In the genomic region with DNA sequence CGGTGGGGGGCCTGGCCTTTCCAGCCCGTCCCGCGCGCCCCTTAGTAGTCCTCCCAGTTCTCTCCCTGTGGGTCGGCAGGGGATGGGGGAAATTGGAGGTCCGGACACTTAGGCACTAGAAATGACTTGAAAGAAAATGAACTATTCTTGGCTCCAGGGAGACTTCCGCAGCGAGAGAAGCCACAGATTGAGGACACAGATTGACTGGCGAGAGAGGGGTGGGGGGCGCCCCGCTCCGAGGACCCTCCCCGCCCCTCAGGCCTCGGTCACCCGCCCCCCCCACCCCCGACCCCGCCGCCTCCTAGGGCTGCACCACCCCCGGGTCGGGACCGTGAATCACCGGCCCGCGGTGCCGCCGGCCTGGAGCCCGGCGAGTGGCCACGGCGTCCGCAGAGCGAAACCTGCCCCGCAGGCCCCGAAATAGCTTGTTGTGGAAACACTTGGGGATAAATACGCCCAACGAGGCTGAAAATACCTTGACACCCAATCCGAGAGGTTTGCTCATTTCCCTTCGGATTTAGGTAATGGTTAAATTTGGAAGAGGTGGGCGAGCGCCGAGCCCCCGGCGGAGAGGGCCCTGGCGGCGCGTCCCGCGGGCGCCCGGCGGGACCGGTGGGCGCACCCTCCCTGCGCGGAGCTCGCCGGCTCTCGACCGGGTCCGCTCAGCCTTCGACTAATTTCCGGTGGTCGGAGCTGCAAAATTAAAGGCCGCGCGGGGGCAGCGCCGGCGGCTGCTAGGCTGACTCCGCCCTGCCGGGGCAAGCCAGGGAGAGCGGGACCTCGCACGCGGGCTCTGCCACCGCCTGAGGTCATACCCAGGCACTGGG, we compare ENCODE assay signal across 8 cellular contexts. TPM values are rescaled to one million over a fixed set of nuclear protein-coding genes. Genes with fewer than 3 reads are reported as not detected.
DNase-seq lines count a peak whose midpoint lies in the region; ATAC-seq and TF ChIP-seq lines count a peak whose summit lies in the region.

A gene (minus strand): TSS at position 675 of the 827 bp plus-strand sequence. CDS start 3,438 bp downstream, outside the sequence.

- H3K4me1 Mint-ChIP-seq in Calu3 (ENCODE audit: low read depth, unreplicated experiment) = peaks cover 11% of the 10 kb centered on the region
- H3K4me1 Mint-ChIP-seq in activated CD4-positive, alpha-beta T cell treated with anti-CD3 and anti-CD28 coated beads, Interleukin-2, amount 10 ng/mL, durations not matched to agents 7 days and 5 days = peaks cover 48% of the 10 kb centered on the region
- H3K4me1 Mint-ChIP-seq in endodermal cell = peaks cover 24% of the 10 kb centered on the region
- H3K4me1 Mint-ChIP-seq in nephron = peaks cover 31% of the 10 kb centered on the region

- ATAC-seq in GM21367 (IDR thresholded peaks at IDR 0.05; ENCODE audit: unreplicated experiment) = peak; percentile 31

- peak within 1 kb of the TSS; percentile 75 for H3K4me3 Mint-ChIP-seq in Calu3 (ENCODE audit: low read depth, unreplicated experiment)
- peak within 1 kb of the TSS; percentile 82 for H3K4me3 Mint-ChIP-seq in activated CD4-positive, alpha-beta T cell treated with anti-CD3 and anti-CD28 coated beads, Interleukin-2, amount 10 ng/mL, durations not matched to agents 7 days and 5 days
- peak within 1 kb of the TSS; percentile 60 for H3K4me3 Mint-ChIP-seq in endodermal cell
- H3K4me3 Mint-ChIP-seq in nephron = peak within 1 kb of the TSS; percentile 81 to 85 (median 84)

- H3K9ac ChIP-seq in endodermal cell (ENCODE audit: extremely low read depth, low read length, poor library complexity, severe bottlenecking) = no peak within 1 kb of the TSS

- H3K9me3 ChIP-seq in endodermal cell (ENCODE audit: control insufficient read depth, low read length) (no peaks in the 10 kb centered on the region), tibial nerve (no peaks in the 10 kb centered on the region)

- peak within 1 kb of the TSS; percentile 70 for H3K4me3 ChIP-seq in Jurkat, Clone E6-1 (ENCODE audit: low read length)
- peak within 1 kb of the TSS; percentile 75 for H3K4me3 ChIP-seq in endodermal cell (ENCODE audit: low read length)
- H3K4me3 ChIP-seq in tibial nerve = peak within 1 kb of the TSS; percentile 16 to 54 (median 46)

- TF ChIP-seq CTCF in Calu3 (IDR thresholded peaks at IDR 0.05; ENCODE audit: unreplicated experiment) (no peak), endodermal cell (conservative IDR thresholded peaks at IDR 0.05) (peak; percentile 47), nephron (IDR thresholded peaks at IDR 0.05; ENCODE audit: unreplicated experiment in 3 of 3) (no peak), tibial nerve (IDR thresholded peaks at IDR 0.05) (no peak)

- peaks cover 17% of the 10 kb centered on the region for H3K4me1 ChIP-seq in endodermal cell (ENCODE audit: control insufficient read depth, insufficient read depth, low read length)
- peaks cover 0 to 56% (median 49%) of the 10 kb centered on the region in 4 donors for H3K4me1 ChIP-seq in tibial nerve

- WGBS in endodermal cell (ENCODE audit: insufficient coverage in 1 of 2, insufficient read length in 1 of 2), 2 experiments = 1% methylated on average over 17 to 73 of the region's 77 CpGs
- 6% methylated on average over 28 to 29 of the region's 77 CpGs for WGBS in tibial nerve, 2 donors

- peaks cover 88% of the 10 kb centered on the region for H3K27me3 ChIP-seq in endodermal cell (ENCODE audit: control insufficient read depth, insufficient read depth, low read length, poor library complexity, severe bottlenecking)
- H3K27me3 ChIP-seq in tibial nerve = peaks cover 5 to 74% of the 10 kb centered on the region in 2 donors

- peaks cover 77% of the 10 kb centered on the region for H3K27me3 Mint-ChIP-seq in Calu3 (ENCODE audit: unreplicated experiment)
- H3K27me3 Mint-ChIP-seq in activated CD4-positive, alpha-beta T cell treated with anti-CD3 and anti-CD28 coated beads, Interleukin-2, amount 10 ng/mL, durations not matched to agents 7 days and 5 days = no peaks in the 10 kb centered on the region
- peaks cover 83% of the 10 kb centered on the region for H3K27me3 Mint-ChIP-seq in endodermal cell (ENCODE audit: insufficient read depth)
- peaks cover 91% of the 10 kb centered on the region for H3K27me3 Mint-ChIP-seq in nephron (ENCODE audit: low read depth)

- DNase-seq in Calu3 = no peak
- peak; percentile 44 for DNase-seq in Jurkat, Clone E6-1 (ENCODE audit: low read depth, low spot score)
- peak; percentile 73 for DNase-seq in activated CD4-positive, alpha-beta T cell treated with anti-CD3 and anti-CD28 coated beads, Interleukin-2, amount 10 ng/mL, durations not matched to agents 7 days and 5 days
- DNase-seq in endodermal cell = peak; percentile 89
- DNase-seq in tibial nerve (ENCODE audit: low spot score in 2 of 2) = no peak
- no peak for DNase-seq in NCI-H526 treated with DMSO at 0.1 percent for 48 hours (lab: John Stamatoyannopoulos, UW)

- H3K27ac Mint-ChIP-seq in Calu3 (ENCODE audit: unreplicated experiment) (no peak within 1 kb of the TSS), endodermal cell (no peak within 1 kb of the TSS), nephron (no peak within 1 kb of the TSS)
- H3K27ac Mint-ChIP-seq in activated CD4-positive, alpha-beta T cell treated with anti-CD3 and anti-CD28 coated beads, Interleukin-2, amount 10 ng/mL, durations not matched to agents 7 days and 5 days = peak within 1 kb of the TSS; percentile 90

- H3K9me3 Mint-ChIP-seq in Calu3 (ENCODE audit: low read depth, unreplicated experiment) (no peaks in the 10 kb centered on the region), endodermal cell (no peaks in the 10 kb centered on the region), nephron (no peaks in the 10 kb centered on the region)
- no peaks in the 10 kb centered on the region for H3K9me3 Mint-ChIP-seq in activated CD4-positive, alpha-beta T cell treated with anti-CD3 and anti-CD28 coated beads, Interleukin-2, amount 10 ng/mL, durations not matched to agents 7 days and 5 days

- POLR2A ChIA-PET in activated CD4-positive, alpha-beta T cell treated with anti-CD3 and anti-CD28 coated beads, Interleukin-2, amount 10 ng/mL, durations not matched to agents 7 days and 5 days (lab: Charles Lee) = interaction anchor here (0.6 to 4.9 kb wide), 5 partner anchors 7 to 51 kb away, joined by 4 to 35 read pairs (median 4); no protein-coding TSS in a partner anchor

- intact Hi-C loops in Calu3 (cut with micrococcal nuclease; ENCODE audit: unreplicated experiment) = loop anchor here (10.0 kb wide), 1 partner anchor 98 kb away; no protein-coding TSS in a partner anchor

- no peak for TF ChIP-seq EP300 in tibial nerve (IDR thresholded peaks at IDR 0.05)

- no TSS peak for BruUV-seq in Calu3 (replicated peaks; lab: Mats Ljungman, UMichigan)

- H3K36me3 Mint-ChIP-seq in Calu3 (ENCODE audit: insufficient read depth, unreplicated experiment) (peaks cover 46% of the 10 kb centered on the region), endodermal cell (ENCODE audit: low read depth) (no peaks in the 10 kb centered on the region), nephron (ENCODE audit: low read depth) (no peaks in the 10 kb centered on the region)
- H3K36me3 Mint-ChIP-seq in activated CD4-positive, alpha-beta T cell treated with anti-CD3 and anti-CD28 coated beads, Interleukin-2, amount 10 ng/mL, durations not matched to agents 7 days and 5 days (ENCODE audit: low read depth) = peaks cover 18% of the 10 kb centered on the region

- H3K36me3 ChIP-seq in endodermal cell (ENCODE audit: control insufficient read depth, insufficient read depth, low read length) (no peaks in the 10 kb centered on the region), tibial nerve (no peaks in the 10 kb centered on the region)

- H3K27ac ChIP-seq in endodermal cell (ENCODE audit: low read depth, low read length) = no peak within 1 kb of the TSS
- peak within 1 kb of the TSS in 1 of 4 donors; percentile 72 for H3K27ac ChIP-seq in tibial nerve

- CTCF ChIA-PET in Calu3 (lab: Charles Lee) = interaction anchor here (0.6 kb wide), 1 partner anchor 195 kb away, joined by 5 read pairs; no protein-coding TSS in a partner anchor
- CTCF ChIA-PET in activated CD4-positive, alpha-beta T cell treated with anti-CD3 and anti-CD28 coated beads, Interleukin-2, amount 10 ng/mL, durations not matched to agents 7 days and 5 days (lab: Charles Lee) = interaction anchor here (0.6 to 5.8 kb wide), 28 partner anchors 9 to 1419 kb away, joined by 3 to 33 read pairs (median 6); no protein-coding TSS in a partner anchor

- no peak for TF ChIP-seq POLR2A in tibial nerve (IDR thresholded peaks at IDR 0.05)

RNA-seq across cellular contexts. Expression of the gene that starts here (rescaled TPM):
- total RNA-seq in Calu3 (2022) (0.31 and 0.47 TPM in 2 replicates), endodermal cell (under 1 TPM; 0.20 to 0.24 TPM), tibial nerve (1 to 10 TPM in 3 of 4 donors, under 1 TPM in 1; 0.30 to 1.3 (median 1.1) TPM)
- 16.7 TPM for polyA plus RNA-seq in Jurkat, Clone E6-1 (2012; ENCODE audit: insufficient read depth, insufficient read length)
- 10 to 100 TPM; 47.8 to 49.6 TPM for total RNA-seq in activated CD4-positive, alpha-beta T cell treated with anti-CD3 and anti-CD28 coated beads, Interleukin-2, amount 10 ng/mL, durations not matched to agents 7 days and 5 days
- polyA plus RNA-seq in endodermal cell (2013, experiment 1 of 2) = 0.32 TPM
- 0.21 TPM for polyA plus RNA-seq in endodermal cell (2013, experiment 2 of 2)

Comparison
In these comparisons a context has a peak if more than half of its experiments do, and no peak if none do; other contexts are left out.
1. RNA of the gene that starts here (total RNA-seq): 47.8 to 49.6 TPM in activated CD4-positive, alpha-beta T cell treated with anti-CD3 and anti-CD28 coated beads, Interleukin-2, amount 10 ng/mL, durations not matched to agents 7 days and 5 days; 0.30 to 1.3 TPM in tibial nerve, 0.31 to 0.47 TPM in Calu3 and 0.20 to 0.24 TPM in endodermal cell; every median in the first group is over 10 times any median in the second.
2. Peak in DNase-seq and H3K4me3 ChIP-seq in endodermal cell; RNA of the gene not detected or under 1 TPM.
3. DNase-seq: peak in Jurkat, Clone E6-1 (single experiment) and activated CD4-positive, alpha-beta T cell treated with anti-CD3 and anti-CD28 coated beads, Interleukin-2, amount 10 ng/mL, durations not matched to agents 7 days and 5 days (single experiment); none in Calu3 (single experiment), tibial nerve (0 of 2) and NCI-H526 treated with DMSO at 0.1 percent for 48 hours (single experiment).
4. Peak in every context shown above with its lines, with median percentiles within 50 percentile points of each other: H3K4me3 Mint-ChIP-seq and H3K4me3 ChIP-seq.